ENCODE assay signal across 26 cellular contexts in the genomic region with DNA sequence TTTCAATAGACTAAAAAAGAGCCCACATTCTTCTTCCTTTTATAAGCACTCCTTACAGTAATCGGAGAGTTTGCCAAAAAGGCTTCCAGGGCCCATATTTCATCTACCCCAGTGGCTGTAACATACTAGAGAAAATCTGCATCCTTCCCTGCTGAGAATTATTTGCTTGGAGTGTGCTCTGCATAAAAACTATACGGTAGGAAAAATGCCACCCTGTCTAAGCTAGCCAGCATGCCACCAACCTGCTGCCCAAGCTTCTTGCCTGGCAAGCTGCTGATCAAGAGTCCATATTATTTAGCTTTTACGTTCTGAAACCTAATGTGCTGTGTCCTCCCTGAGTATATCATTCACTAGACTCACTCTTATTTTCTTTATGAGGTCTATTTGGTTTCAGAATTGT.
"Had no signal": no experiment of that assay in that cellular context is flagged by ENCODE, and none has a peak within 500 bp of the region (broad histone marks: within the 10 kb centered on the region; RNA-seq: fewer than 3 reads in every experiment).

No MANE protein-coding gene starts in this region.

- H3K27ac ChIP-seq: neural progenitor cell, ovary, parathyroid adenoma, psoas muscle, right lobe of liver, sigmoid colon, stomach, thoracic aorta, thyroid gland, tibial nerve, upper lobe of left lung, vagina had no signal

- DNase-seq: occipital lobe; ovary; psoas muscle; right cardiac atrium; right lobe of liver; sigmoid colon; small intestine; stimulated activated CD4-positive, alpha-beta T cell treated with anti-CD3 and anti-CD28 coated beads, Interleukin-15, amount 100 ng/mL, for 24 hours; stimulated activated CD4-positive, alpha-beta T cell treated with anti-CD3 and anti-CD28 coated beads, Interleukin-2, amount 100 ng/mL, for 24 hours; stimulated activated CD4-positive, alpha-beta T cell treated with anti-CD3 and anti-CD28 coated beads, Interleukin-2, amount 100 ng/mL, for 48 hours; stimulated activated CD4-positive, alpha-beta T cell treated with anti-CD3 and anti-CD28 coated beads, Interleukin-4, amount 100 ng/mL, for 24 hours; stimulated activated naive B cell treated with anti-CD40 and anti-IgM and Interleukin-4, amounts not matched to agents 10 μg/mL and 1 μg/mL and 100 μg/mL, for 72 hours; stimulated activated naive CD4-positive, alpha-beta T cell treated with Interleukin-2 at 50 U/mL for 16 hours; stomach; thyroid gland; trophoblast cell; upper lobe of left lung had no signal

- H3K4me1 Mint-ChIP-seq: stimulated activated effector memory CD8-positive, alpha-beta T cell treated with anti-CD3 and anti-CD28 coated beads, Interleukin-12 subunit alpha, Interleukin-12 subunit beta, amount 100 ng/mL, for 72 hours; stimulated activated naive B cell treated with anti-CD40 and anti-IgM and Interleukin-4, amounts not matched to agents 10 μg/mL and 1 μg/mL and 100 μg/mL, for 72 hours had no signal

- H3K4me1 ChIP-seq: neural progenitor cell, parathyroid adenoma, psoas muscle, right lobe of liver, sigmoid colon, stomach, thyroid gland, tibial nerve, upper lobe of left lung, vagina had no signal

- H3K4me3 ChIP-seq: neural progenitor cell, ovary, psoas muscle, right lobe of liver, sigmoid colon, stomach, thoracic aorta, thyroid gland, tibial nerve, upper lobe of left lung, vagina had no signal

- H3K36me3 Mint-ChIP-seq: neural progenitor cell; stimulated activated effector memory CD8-positive, alpha-beta T cell treated with anti-CD3 and anti-CD28 coated beads, Interleukin-12 subunit alpha, Interleukin-12 subunit beta, amount 100 ng/mL, for 72 hours; stimulated activated naive B cell treated with anti-CD40 and anti-IgM and Interleukin-4, amounts not matched to agents 10 μg/mL and 1 μg/mL and 100 μg/mL, for 72 hours had no signal

- ATAC-seq: psoas muscle; right cardiac atrium; right lobe of liver; stimulated activated effector memory CD8-positive, alpha-beta T cell treated with anti-CD3 and anti-CD28 coated beads, Interleukin-12 subunit alpha, Interleukin-12 subunit beta, amount 100 ng/mL, for 72 hours; stimulated activated naive B cell treated with anti-CD40 and anti-IgM and Interleukin-4, amounts not matched to agents 10 μg/mL and 1 μg/mL and 100 μg/mL, for 72 hours had no signal

- H3K4me3 Mint-ChIP-seq: nephron; neural progenitor cell; stimulated activated effector memory CD8-positive, alpha-beta T cell treated with anti-CD3 and anti-CD28 coated beads, Interleukin-12 subunit alpha, Interleukin-12 subunit beta, amount 100 ng/mL, for 72 hours; stimulated activated naive B cell treated with anti-CD40 and anti-IgM and Interleukin-4, amounts not matched to agents 10 μg/mL and 1 μg/mL and 100 μg/mL, for 72 hours; stimulated activated naive CD8-positive, alpha-beta T cell treated with anti-CD3 and anti-CD28 coated beads, Interleukin-15, Interleukin-2, amounts not matched to agents 100 ng/mL and 50 ng/mL, for 24 hours had no signal

- H3K36me3 ChIP-seq: neural progenitor cell, ovary, right lobe of liver, sigmoid colon, stomach, thoracic aorta, thyroid gland, tibial nerve, upper lobe of left lung, vagina had no signal

- H3K27ac Mint-ChIP-seq: neural progenitor cell; progenitor cell of endocrine pancreas; stimulated activated effector memory CD8-positive, alpha-beta T cell treated with anti-CD3 and anti-CD28 coated beads, Interleukin-12 subunit alpha, Interleukin-12 subunit beta, amount 100 ng/mL, for 72 hours; stimulated activated naive B cell treated with anti-CD40 and anti-IgM and Interleukin-4, amounts not matched to agents 10 μg/mL and 1 μg/mL and 100 μg/mL, for 72 hours; stimulated activated naive CD8-positive, alpha-beta T cell treated with anti-CD3 and anti-CD28 coated beads, Interleukin-15, Interleukin-2, amounts not matched to agents 100 ng/mL and 50 ng/mL, for 24 hours had no signal

- H3K9me3 Mint-ChIP-seq: nephron; neural progenitor cell; stimulated activated effector memory CD8-positive, alpha-beta T cell treated with anti-CD3 and anti-CD28 coated beads, Interleukin-12 subunit alpha, Interleukin-12 subunit beta, amount 100 ng/mL, for 72 hours; stimulated activated naive CD8-positive, alpha-beta T cell treated with anti-CD3 and anti-CD28 coated beads, Interleukin-15, Interleukin-2, amounts not matched to agents 100 ng/mL and 50 ng/mL, for 24 hours had no signal

- H3K27me3 Mint-ChIP-seq: progenitor cell of endocrine pancreas had no signal

- H3K9me3 ChIP-seq: ovary, psoas muscle, right lobe of liver, sigmoid colon, stomach, thoracic aorta, thyroid gland, tibial nerve, upper lobe of left lung, vagina had no signal

- H3K27me3 ChIP-seq: neural progenitor cell, ovary, right lobe of liver, sigmoid colon, stomach, thyroid gland, tibial nerve, upper lobe of left lung, vagina had no signal
